11 cellular contexts compared by ENCODE assay signal in genomic region chr21:46056450-46056903, GRCh38. TPM values are rescaled to one million over a fixed set of nuclear protein-coding genes. Genes with fewer than 3 reads are reported as not detected.
DNase-seq lines count a peak whose midpoint lies in the region; ATAC-seq and TF ChIP-seq lines count a peak whose summit lies in the region.
"Had no signal": no experiment of that assay in that cellular context is flagged by ENCODE, and none has a peak within 500 bp of the region (broad histone marks: within the 10 kb centered on the region; RNA-seq: fewer than 3 reads in every experiment).

No MANE protein-coding gene starts in this region.

- no peaks in the 10 kb centered on the region for H3K36me3 ChIP-seq in BLaER1 treated with 17β-estradiol and CSF1 and Interleukin-3, amounts not matched to agents 10 nM and 100 nM
- H3K36me3 ChIP-seq in right atrium auricular region = no peaks in the 10 kb centered on the region
- no peaks in the 10 kb centered on the region for H3K36me3 ChIP-seq in gastrocnemius medialis
- H3K36me3 ChIP-seq in naive thymus-derived CD4-positive, alpha-beta T cell (ENCODE audit: control insufficient read depth in 2 of 3, insufficient read depth in 3 of 3, low read length in 3 of 3) = no peaks in the 10 kb centered on the region

- H4K20me1 ChIP-seq in BLaER1 treated with 17β-estradiol and CSF1 and Interleukin-3, amounts not matched to agents 10 nM and 100 nM = peaks cover 0 to 29% (median 23%) of the 10 kb centered on the region in 11 experiments; a peak in 13 of 22 replicates

- peak overlapping the region in 1 of 9 donors; percentile 22 for H3K27ac Mint-ChIP-seq in naive thymus-derived CD4-positive, alpha-beta T cell

- H3K4me1 ChIP-seq in BLaER1 treated with 17β-estradiol and CSF1 and Interleukin-3, amounts not matched to agents 10 nM and 100 nM = peaks cover 41 to 57% (median 51%) of the 10 kb centered on the region in 10 experiments
- H3K4me1 ChIP-seq in right atrium auricular region = peaks cover 0 to 39% of the 10 kb centered on the region in 2 donors
- peaks cover 0 to 3% of the 10 kb centered on the region in 2 donors for H3K4me1 ChIP-seq in gastrocnemius medialis
- H3K4me1 ChIP-seq in naive thymus-derived CD4-positive, alpha-beta T cell (ENCODE audit: control insufficient read depth in 2 of 2, insufficient read depth in 2 of 2, low read length in 2 of 2) = peaks cover 7 to 11% of the 10 kb centered on the region in 2 donors

- H3K27ac ChIP-seq in BLaER1 treated with 17β-estradiol and CSF1 and Interleukin-3, amounts not matched to agents 10 nM and 100 nM = peak overlapping the region in 4 of 11 experiments; percentile 22 to 45 (median 28); a peak in 6 of 22 replicates
- H3K27ac ChIP-seq in adipose tissue (ENCODE audit: low read depth, low read length) (peak overlapping the region; percentile 81), right atrium auricular region (peak overlapping the region; percentile 76 to 83), gastrocnemius medialis (peak overlapping the region; percentile 68 to 78 (median 75))
- no peak overlapping the region for H3K27ac ChIP-seq in naive thymus-derived CD4-positive, alpha-beta T cell (ENCODE audit: low read depth, low read length)

- peak in 1 of 2 donors; percentile 9 for TF ChIP-seq POLR2A in gastrocnemius medialis (IDR thresholded peaks at IDR 0.05)

- WGBS in adipose tissue, 3 donors = 28 to 57% (median 32%) methylated on average over 26 of the region's 26 CpGs

- H3K9ac ChIP-seq in BLaER1 treated with 17β-estradiol and CSF1 and Interleukin-3, amounts not matched to agents 10 nM and 100 nM = peak overlapping the region in 5 of 11 experiments; percentile 7 to 53 (median 38); a peak in 6 of 22 replicates

- H3K9me3 ChIP-seq in BLaER1 treated with 17β-estradiol and CSF1 and Interleukin-3, amounts not matched to agents 10 nM and 100 nM (replicated peaks in 1 of 11) = peaks cover under 1 to 8% (median 5%) of the 10 kb centered on the region in 11 experiments; a peak in 21 of 22 replicates
- H3K9me3 ChIP-seq in right atrium auricular region (peaks cover 0 to 2% of the 10 kb centered on the region in 2 donors), gastrocnemius medialis (no peaks in the 10 kb centered on the region)
- no peaks in the 10 kb centered on the region for H3K9me3 ChIP-seq in naive thymus-derived CD4-positive, alpha-beta T cell (ENCODE audit: control insufficient read depth in 2 of 3, low read length in 3 of 3)

- DNase-seq in right atrium auricular region (ENCODE audit: low spot score) (peak; percentile 85), gastrocnemius medialis (peak; percentile 44 to 61)
- no peak for DNase-seq in naive thymus-derived CD4-positive, alpha-beta T cell
- DNase-seq: Karpas-422, kidney glomerular epithelial cell had no signal

- peak overlapping the region in 2 of 10 donors; percentile 6 to 70 for H3K4me3 Mint-ChIP-seq in naive thymus-derived CD4-positive, alpha-beta T cell

- no peaks in the 10 kb centered on the region for H3K36me3 Mint-ChIP-seq in naive thymus-derived CD4-positive, alpha-beta T cell
- H3K36me3 Mint-ChIP-seq: activated naive CD4-positive, alpha-beta T cell treated with anti-CD3 and anti-CD28 coated beads, Interleukin-2, amount 50 U/mL, for 24 hours had no signal

- CTCF ChIA-PET in naive thymus-derived CD4-positive, alpha-beta T cell (lab: Charles Lee) = no interaction called here

- POLR2A ChIA-PET in naive thymus-derived CD4-positive, alpha-beta T cell (lab: Charles Lee) = no interaction called here

- in situ Hi-C loops in gastrocnemius medialis (cut with MboI; ENCODE audit: low sequenced_read_pairs in 4 of 4) = no loop called here

- peak overlapping the region in 1 of 10 experiments; percentile 36; a peak in 1 of 20 replicates for H3K4me3 ChIP-seq in BLaER1 treated with 17β-estradiol and CSF1 and Interleukin-3, amounts not matched to agents 10 nM and 100 nM
- H3K4me3 ChIP-seq in right atrium auricular region (no peak overlapping the region), gastrocnemius medialis (peak overlapping the region in 1 of 4 donors; percentile 6)
- H3K4me3 ChIP-seq in naive thymus-derived CD4-positive, alpha-beta T cell (ENCODE audit: low read length) = no peak overlapping the region

- H3K27me3 ChIP-seq in BLaER1 treated with 17β-estradiol and CSF1 and Interleukin-3, amounts not matched to agents 10 nM and 100 nM = peaks cover 10 to 52% (median 40%) of the 10 kb centered on the region in 11 experiments; a peak in 20 of 22 replicates
- H3K27me3 ChIP-seq in right atrium auricular region = no peaks in the 10 kb centered on the region
- peaks cover 8 to 19% (median 11%) of the 10 kb centered on the region in 3 donors for H3K27me3 ChIP-seq in gastrocnemius medialis
- H3K27me3 ChIP-seq in naive thymus-derived CD4-positive, alpha-beta T cell (ENCODE audit: control insufficient read depth in 2 of 2, insufficient read depth in 2 of 2, low read length in 2 of 2) = peaks cover 0 to under 1% of the 10 kb centered on the region in 2 donors

- peak overlapping the region; percentile 78 to 99 (median 93) for H3K4me2 ChIP-seq in BLaER1 treated with 17β-estradiol and CSF1 and Interleukin-3, amounts not matched to agents 10 nM and 100 nM

- H3K9me3 Mint-ChIP-seq in naive thymus-derived CD4-positive, alpha-beta T cell = peaks cover 0 to 13% (median 0%) of the 10 kb centered on the region in 11 donors
- H3K9me3 Mint-ChIP-seq: activated naive CD4-positive, alpha-beta T cell treated with anti-CD3 and anti-CD28 coated beads, Interleukin-2, amount 50 U/mL, for 24 hours had no signal

- peaks cover 5 to 20% (median 14%) of the 10 kb centered on the region in 7 donors for H3K4me1 Mint-ChIP-seq in naive thymus-derived CD4-positive, alpha-beta T cell

- TF ChIP-seq CTCF in right atrium auricular region (IDR thresholded peaks at IDR 0.05) (no peak), gastrocnemius medialis (IDR thresholded peaks at IDR 0.05 in 4 of 5, conservative IDR thresholded peaks at IDR 0.05 in 1 of 5) (no peak)

- intact Hi-C loops in gastrocnemius medialis (cut with DNase I; ENCODE audit: low total_unique reads) = loop anchor here (5.0 kb wide), 1 partner anchor 84 kb away; no protein-coding TSS in a partner anchor
- intact Hi-C loops in naive thymus-derived CD4-positive, alpha-beta T cell (cut with micrococcal nuclease) = no loop called here

- H3K27me3 Mint-ChIP-seq in naive thymus-derived CD4-positive, alpha-beta T cell = peaks cover 7 to 32% (median 19%) of the 10 kb centered on the region in 5 donors

- ATAC-seq in gastrocnemius medialis = peak; percentile 41 to 57
- no peak for ATAC-seq in naive thymus-derived CD4-positive, alpha-beta T cell
- ATAC-seq in HG03135 (IDR thresholded peaks at IDR 0.05; ENCODE audit: unreplicated experiment) = no peak
- ATAC-seq in GM21576 (IDR thresholded peaks at IDR 0.05; ENCODE audit: unreplicated experiment) = no peak
- no peak for ATAC-seq in HG03442 (IDR thresholded peaks at IDR 0.05; ENCODE audit: unreplicated experiment)

RNA-seq across cellular contexts. Expression of gene COL6A2, which starts 41.4 kb away (rescaled TPM):
- polyA plus RNA-seq in adipose tissue = 100 to 1,000 TPM in 2 of 3 donors, 10 to 100 TPM in 1; 65.8 to 455 (median 431) TPM
- total RNA-seq in right atrium auricular region (100 to 1,000 TPM; 249 to 252 TPM), gastrocnemius medialis (100 to 1,000 TPM in 2 of 4 donors, 10 to 100 TPM in 2; 44.0 to 141 (median 88.4) TPM)
- total RNA-seq in naive thymus-derived CD4-positive, alpha-beta T cell = 10 to 100 TPM in 4 of 5 experiments, 1 to 10 TPM in 1; 3.1 to 47.7 (median 40.3) TPM
- 1 to 10 TPM; 1.7 to 4.4 TPM for polyA plus RNA-seq in naive thymus-derived CD4-positive, alpha-beta T cell

Comparison
In these comparisons a context has a peak if more than half of its experiments do, and no peak if none do; other contexts are left out.
1. DNase-seq: peak in right atrium auricular region (single experiment) and gastrocnemius medialis (2 of 2); none in naive thymus-derived CD4-positive, alpha-beta T cell (0 of 9).
2. ATAC-seq: peak in gastrocnemius medialis (2 of 2); none in naive thymus-derived CD4-positive, alpha-beta T cell (single experiment), HG03135 (single experiment), GM21576 (single experiment) and HG03442 (single experiment).